Comparison of ENCODE assay signal across 1 cellular context in genomic region chr16:29974291-29975133, GRCh38.
TF ChIP-seq lines count a peak whose summit lies in the region.

No MANE protein-coding gene starts in this region.

TF ChIP-seq in HepG2, 621 proteins besides CTCF, POLR2A, EP300 and RAD21 (continued from another document and continues in another):
- TF ChIP-seq STAT6 (CRISPR knock-in tag; IDR thresholded peaks at IDR 0.05; ENCODE audit: borderline replicate concordance) (no peak), ISX (CRISPR knock-in tag; conservative IDR thresholded peaks at IDR 0.05) (no peak), RFX5 (IDR thresholded peaks at IDR 0.05; ENCODE audit: low read depth, low read length) (0 out of 2 replicates have a peak, but pooled peaks have one; percentile 25), RELA (CRISPR knock-in tag; IDR thresholded peaks at IDR 0.05) (no peak), TBX3 (IDR thresholded peaks at IDR 0.05; ENCODE audit: borderline replicate concordance) (peak; percentile 29; the same call in 1 of the 2 replicates), RBM39 (IDR thresholded peaks at IDR 0.05; ENCODE audit: low read depth, low read length, poor library complexity, severe bottlenecking) (peak; percentile 2), CREBL2 (CRISPR knock-in tag; IDR thresholded peaks at IDR 0.05; ENCODE audit: borderline replicate concordance) (peak; percentile 34; the same call in 1 of the 2 replicates), TP53 (CRISPR knock-in tag; conservative IDR thresholded peaks at IDR 0.05) (no peak), BHLHE40 (IDR thresholded peaks at IDR 0.05; ENCODE audit: low read length) (0 out of 2 replicates have a peak, but pooled peaks have one; percentile 16), ZNF343 (CRISPR knock-in tag; IDR thresholded peaks at IDR 0.05) (no peak), ZNF572 (CRISPR knock-in tag; IDR thresholded peaks at IDR 0.05) (no peak), ZNF788 (CRISPR knock-in tag; IDR thresholded peaks at IDR 0.05; ENCODE audit: borderline replicate concordance) (0 out of 2 replicates have a peak, but pooled peaks have one; percentile 44), PCBP2 (optimal IDR thresholded peaks at IDR 0.05; ENCODE audit: low read depth, low read length, poor library complexity, severe bottlenecking) (no peak), KLF16 (CRISPR knock-in tag; IDR thresholded peaks at IDR 0.05) (0 out of 4 replicates have a peak, but pooled peaks of 1 of the 2 experiments have one; percentile 26), BRD4 (CRISPR knock-in tag; IDR thresholded peaks at IDR 0.05) (peak; percentile 30; the same call in 1 of the 2 replicates), THAP7 (CRISPR knock-in tag; IDR thresholded peaks at IDR 0.05) (no peak), ATF5 (CRISPR knock-in tag; IDR thresholded peaks at IDR 0.05; ENCODE audit: low read depth) (no peak), JDP2 (CRISPR knock-in tag; IDR thresholded peaks at IDR 0.05; ENCODE audit: borderline replicate concordance) (no peak), ZNF207 (IDR thresholded peaks at IDR 0.05; ENCODE audit: borderline replicate concordance) (peak; percentile 20; the same call in 1 of the 2 replicates), ZZZ3 (CRISPR knock-in tag; IDR thresholded peaks at IDR 0.05; ENCODE audit: borderline replicate concordance) (no peak), ELF3 (CRISPR knock-in tag; IDR thresholded peaks at IDR 0.05) (peak; percentile 51; the same call in 1 of the 2 replicates), MYC (CRISPR knock-in tag; IDR thresholded peaks at IDR 0.05; ENCODE audit: borderline replicate concordance) (0 out of 2 replicates have a peak, but pooled peaks have one; percentile 4), HMGXB4 (CRISPR knock-in tag; IDR thresholded peaks at IDR 0.05; ENCODE audit: borderline replicate concordance in 1 of 2, low read depth in 1 of 2) (0 out of 4 replicates have a peak, but pooled peaks of 1 of the 2 experiments have one; percentile 10), TEAD3 (CRISPR knock-in tag; optimal IDR thresholded peaks at IDR 0.05; ENCODE audit: borderline replicate concordance) (no peak), TFAP4 (IDR thresholded peaks at IDR 0.05; ENCODE audit: borderline replicate concordance, low read depth) (peak; percentile 29; the same call in 1 of the 2 replicates), HDAC2 (CRISPR knock-in tag; IDR thresholded peaks at IDR 0.05) (0 out of 2 replicates have a peak, but pooled peaks have one; percentile 10), FOXO1 (CRISPR knock-in tag; IDR thresholded peaks at IDR 0.05) (no peak), ATF7 (IDR thresholded peaks at IDR 0.05) (no peak), ATF7 (CRISPR knock-in tag; IDR thresholded peaks at IDR 0.05) (0 out of 2 replicates have a peak, but pooled peaks have one; percentile 48), SOX13 (IDR thresholded peaks at IDR 0.05) (no peak), SOX13 (CRISPR knock-in tag; conservative IDR thresholded peaks at IDR 0.05 in 1 of 2, IDR thresholded peaks at IDR 0.05 in 1 of 2) (no peak), KDM5A (IDR thresholded peaks at IDR 0.05; ENCODE audit: borderline replicate concordance, low read length) (0 out of 2 replicates have a peak, but pooled peaks have one; percentile 23), POGZ (CRISPR knock-in tag; IDR thresholded peaks at IDR 0.05) (no peak), ZBTB20 (CRISPR knock-in tag; IDR thresholded peaks at IDR 0.05; ENCODE audit: borderline replicate concordance, low read depth) (0 out of 2 replicates have a peak, but pooled peaks have one; percentile 72), NR2C2 (CRISPR knock-in tag; IDR thresholded peaks at IDR 0.05; ENCODE audit: borderline replicate concordance) (no peak), MZF1 (CRISPR knock-in tag; IDR thresholded peaks at IDR 0.05; ENCODE audit: borderline replicate concordance) (peak; percentile 65; the same call in 1 of the 2 replicates), ZBTB7A (CRISPR knock-in tag; IDR thresholded peaks at IDR 0.05) (peak; percentile 60; the same call in 1 of the 2 replicates), NR2F1 (CRISPR knock-in tag; IDR thresholded peaks at IDR 0.05) (no peak), PRDM10 (CRISPR knock-in tag; IDR thresholded peaks at IDR 0.05; ENCODE audit: low read depth) (no peak), SATB2 (CRISPR knock-in tag; IDR thresholded peaks at IDR 0.05) (no peak), ZNF34 (CRISPR knock-in tag; IDR thresholded peaks at IDR 0.05; ENCODE audit: borderline replicate concordance) (0 out of 2 replicates have a peak, but pooled peaks have one; percentile 8), ZNF232 (CRISPR knock-in tag; IDR thresholded peaks at IDR 0.05; ENCODE audit: borderline replicate concordance) (peak; percentile 43; the same call in 1 of the 2 replicates), HOXA7 (CRISPR knock-in tag; IDR thresholded peaks at IDR 0.05) (no peak), SKIL (CRISPR knock-in tag; IDR thresholded peaks at IDR 0.05; ENCODE audit: borderline replicate concordance) (peak; percentile 29; the same call in 1 of the 2 replicates), ETV6 (CRISPR knock-in tag; conservative IDR thresholded peaks at IDR 0.05) (0 out of 2 replicates have a peak, but pooled peaks have one; percentile 14), ZNF275 (CRISPR knock-in tag; IDR thresholded peaks at IDR 0.05; ENCODE audit: borderline replicate concordance) (no peak), MLXIP (CRISPR knock-in tag; IDR thresholded peaks at IDR 0.05; ENCODE audit: borderline replicate concordance) (no peak), ZNF563 (CRISPR knock-in tag; IDR thresholded peaks at IDR 0.05) (peak; percentile 46; the same call in 1 of the 2 replicates)
